Comparison of ENCODE assay signal across 19 cellular contexts in the genomic region with DNA sequence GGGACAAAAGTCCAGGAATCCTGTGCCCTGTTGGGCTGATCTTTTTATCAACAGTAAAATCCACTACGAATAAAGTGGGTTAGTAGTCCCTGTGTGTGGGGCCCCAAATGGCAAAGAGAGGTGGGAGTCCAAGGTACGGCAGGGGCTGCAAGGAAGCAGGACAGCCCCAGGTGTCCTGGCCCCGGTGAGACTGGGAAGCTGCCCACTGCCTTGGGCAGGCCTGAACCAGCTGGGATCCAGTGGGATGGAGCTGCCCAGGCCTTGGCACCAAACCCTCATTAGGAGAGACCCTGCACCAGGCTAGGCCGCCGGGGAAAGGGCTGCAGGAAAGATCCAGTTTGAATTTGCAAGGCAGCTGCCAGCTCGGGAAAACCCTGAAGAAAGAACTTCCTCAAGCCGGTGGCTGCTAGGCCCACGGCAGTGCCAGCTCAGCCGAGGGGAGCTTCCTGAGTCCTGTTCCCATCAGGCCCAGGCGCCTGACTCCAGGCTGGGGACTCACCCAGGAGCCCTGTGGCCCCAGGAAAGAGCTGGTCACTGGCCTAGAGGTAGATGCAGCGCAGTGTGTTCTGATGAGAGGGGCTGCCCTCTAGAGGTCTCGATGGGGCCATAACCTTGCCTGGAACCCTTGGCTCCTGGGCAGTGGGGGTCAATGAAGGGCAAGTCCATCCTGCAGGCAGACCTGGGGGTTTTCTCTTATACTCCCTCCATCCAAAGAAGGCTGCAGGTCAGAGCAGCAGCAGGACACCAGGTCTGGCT. TPM values are rescaled to one million over a fixed set of nuclear protein-coding genes. Genes with fewer than 3 reads are reported as not detected.
DNase-seq lines count a peak whose midpoint lies in the region; ATAC-seq and TF ChIP-seq lines count a peak whose summit lies in the region.
"Had no signal": no experiment of that assay in that cellular context is flagged by ENCODE, and none has a peak within 500 bp of the region (broad histone marks: within the 10 kb centered on the region; RNA-seq: fewer than 3 reads in every experiment).

No MANE protein-coding gene starts in this region.

- no peak overlapping the region for H3K27ac ChIP-seq in Panc1 (ENCODE audit: low read length)
- H3K27ac ChIP-seq: brain microvascular endothelial cell, SJSA1, uterus had no signal

- H3K9me3 Mint-ChIP-seq in activated CD4-positive, alpha-beta memory T cell treated with anti-CD3 and anti-CD28 coated beads, Interleukin-2, amount 10 ng/mL, durations not matched to agents 7 days and 5 days: no peaks in the 10 kb centered on the region
- H3K9me3 Mint-ChIP-seq in activated CD4-positive, alpha-beta memory T cell treated with anti-CD3 and anti-CD28 coated beads for 36 hours: no peaks in the 10 kb centered on the region
- no peaks in the 10 kb centered on the region for H3K9me3 Mint-ChIP-seq in stimulated activated effector memory CD8-positive, alpha-beta T cell treated with anti-CD3 and anti-CD28 coated beads, Interleukin-12 subunit alpha, Interleukin-12 subunit beta, amount 100 ng/mL, for 72 hours

- in situ Hi-C loops in Panc1 (cut with HindIII; ENCODE audit: low pct_unique_long_range_greater_than_20kb, low sequenced_read_pairs): no loop called here

- DNase-seq in activated CD4-positive, alpha-beta memory T cell treated with anti-CD3 and anti-CD28 coated beads, Interleukin-2, amount 10 ng/mL, durations not matched to agents 7 days and 5 days: no peak
- DNase-seq in activated CD4-positive, alpha-beta memory T cell treated with anti-CD3 and anti-CD28 coated beads for 36 hours: no peak
- no peak for DNase-seq in Panc1 (ENCODE audit: low read depth, low spot score)
- peak; percentile 35 for DNase-seq in globus pallidus (ENCODE audit: low spot score)
- DNase-seq in stimulated activated effector memory CD8-positive, alpha-beta T cell treated with anti-CD3 and anti-CD28 coated beads, Interleukin-12 subunit alpha, Interleukin-12 subunit beta, amount 100 ng/mL, for 72 hours (ENCODE audit: low spot score in 2 of 2): no peak
- DNase-seq in DMS79 (lab: John Stamatoyannopoulos, UW): no peak
- DNase-seq: activated naive CD4-positive, alpha-beta T cell; brain microvascular endothelial cell; effector CD8-positive, alpha-beta T cell; foreskin fibroblast; GDM1; NCI-H2081; NCI-H748 treated with DMSO at 0.1 percent for 48 hours; occipital lobe; stimulated activated naive CD4-positive, alpha-beta T cell; uterus had no signal

- POLR2A ChIA-PET in activated CD4-positive, alpha-beta memory T cell treated with anti-CD3 and anti-CD28 coated beads, Interleukin-2, amount 10 ng/mL, durations not matched to agents 7 days and 5 days (lab: Charles Lee): interaction anchor here (0.7 to 1.3 kb wide), 4 partner anchors 10 to 101 kb away, joined by 3 to 4 read pairs (median 3); no protein-coding TSS in a partner anchor
- POLR2A ChIA-PET in activated CD4-positive, alpha-beta memory T cell treated with anti-CD3 and anti-CD28 coated beads for 36 hours (lab: Charles Lee): no interaction called here
- POLR2A ChIA-PET in Panc1 (lab: Charles Lee): no interaction called here

- ATAC-seq in Panc1 (peak; percentile 21; the same call in 1 of the 2 replicates), HG03280 (IDR thresholded peaks at IDR 0.05; ENCODE audit: unreplicated experiment) (no peak), HG03097 (IDR thresholded peaks at IDR 0.05; ENCODE audit: low FRiP score, unreplicated experiment) (no peak)
- no peak for ATAC-seq in stimulated activated effector memory CD8-positive, alpha-beta T cell treated with anti-CD3 and anti-CD28 coated beads, Interleukin-12 subunit alpha, Interleukin-12 subunit beta, amount 100 ng/mL, for 72 hours

- no peak overlapping the region for H3K4me3 ChIP-seq in Panc1 (ENCODE audit: low read depth in 2 of 2, low read length in 2 of 2)
- H3K4me3 ChIP-seq: SJSA1, uterus had no signal

- intact Hi-C loops in activated CD4-positive, alpha-beta memory T cell treated with anti-CD3 and anti-CD28 coated beads for 36 hours (cut with micrococcal nuclease): no loop called here
- intact Hi-C loops in Panc1 (cut with micrococcal nuclease; ENCODE audit: unreplicated experiment): no loop called here

- BruUV-seq in Panc1 (replicated peaks; lab: Mats Ljungman, UMichigan): no TSS peak

- CTCF ChIA-PET in activated CD4-positive, alpha-beta memory T cell treated with anti-CD3 and anti-CD28 coated beads, Interleukin-2, amount 10 ng/mL, durations not matched to agents 7 days and 5 days (lab: Charles Lee): interaction anchor here (1.0 to 5.5 kb wide), 3 partner anchors 25 to 41 kb away, joined by 3 to 56 read pairs (median 20); no protein-coding TSS in a partner anchor
- CTCF ChIA-PET in activated CD4-positive, alpha-beta memory T cell treated with anti-CD3 and anti-CD28 coated beads for 36 hours (lab: Charles Lee): interaction anchor here (0.5 to 8.9 kb wide), 5 partner anchors 25 to 1280 kb away, joined by 3 to 68 read pairs (median 6); a partner anchor contains a TSS
- CTCF ChIA-PET in Panc1 (lab: Charles Lee): no interaction called here

- no peak; the same call in 1 of the 2 replicates for TF ChIP-seq CTCF in Panc1 (IDR thresholded peaks at IDR 0.05)

- H3K4me3 Mint-ChIP-seq in activated CD4-positive, alpha-beta memory T cell treated with anti-CD3 and anti-CD28 coated beads, Interleukin-2, amount 10 ng/mL, durations not matched to agents 7 days and 5 days: no peak overlapping the region
- H3K4me3 Mint-ChIP-seq in activated CD4-positive, alpha-beta memory T cell treated with anti-CD3 and anti-CD28 coated beads for 36 hours: no peak overlapping the region
- no peak overlapping the region for H3K4me3 Mint-ChIP-seq in stimulated activated effector memory CD8-positive, alpha-beta T cell treated with anti-CD3 and anti-CD28 coated beads, Interleukin-12 subunit alpha, Interleukin-12 subunit beta, amount 100 ng/mL, for 72 hours

- no peaks in the 10 kb centered on the region for H3K36me3 Mint-ChIP-seq in activated CD4-positive, alpha-beta memory T cell treated with anti-CD3 and anti-CD28 coated beads, Interleukin-2, amount 10 ng/mL, durations not matched to agents 7 days and 5 days (ENCODE audit: low read depth)
- H3K36me3 Mint-ChIP-seq in activated CD4-positive, alpha-beta memory T cell treated with anti-CD3 and anti-CD28 coated beads for 36 hours: no peaks in the 10 kb centered on the region
- H3K36me3 Mint-ChIP-seq in stimulated activated effector memory CD8-positive, alpha-beta T cell treated with anti-CD3 and anti-CD28 coated beads, Interleukin-12 subunit alpha, Interleukin-12 subunit beta, amount 100 ng/mL, for 72 hours: peaks cover 6% of the 10 kb centered on the region

- H3K27me3 ChIP-seq in Panc1 (ENCODE audit: control insufficient read depth, insufficient read depth, low read length): no peaks in the 10 kb centered on the region
- H3K27me3 ChIP-seq: brain microvascular endothelial cell, SJSA1, uterus had no signal

- H3K4me1 ChIP-seq in Panc1 (ENCODE audit: control insufficient read depth, insufficient read depth, low read length): no peaks in the 10 kb centered on the region
- H3K4me1 ChIP-seq: uterus had no signal

- peaks cover 15% of the 10 kb centered on the region for H3K27me3 Mint-ChIP-seq in activated CD4-positive, alpha-beta memory T cell treated with anti-CD3 and anti-CD28 coated beads, Interleukin-2, amount 10 ng/mL, durations not matched to agents 7 days and 5 days
- H3K27me3 Mint-ChIP-seq in activated CD4-positive, alpha-beta memory T cell treated with anti-CD3 and anti-CD28 coated beads for 36 hours: no peaks in the 10 kb centered on the region

- H3K27ac Mint-ChIP-seq in activated CD4-positive, alpha-beta memory T cell treated with anti-CD3 and anti-CD28 coated beads, Interleukin-2, amount 10 ng/mL, durations not matched to agents 7 days and 5 days: peak overlapping the region; percentile 16
- H3K27ac Mint-ChIP-seq in activated CD4-positive, alpha-beta memory T cell treated with anti-CD3 and anti-CD28 coated beads for 36 hours: no peak overlapping the region
- H3K27ac Mint-ChIP-seq in stimulated activated effector memory CD8-positive, alpha-beta T cell treated with anti-CD3 and anti-CD28 coated beads, Interleukin-12 subunit alpha, Interleukin-12 subunit beta, amount 100 ng/mL, for 72 hours: peak overlapping the region; percentile 32

- H3K9me3 ChIP-seq in Panc1 (ENCODE audit: control insufficient read depth, insufficient read depth, low read depth, low read length): no peaks in the 10 kb centered on the region
- H3K9me3 ChIP-seq: SJSA1, uterus had no signal

- peaks cover 13% of the 10 kb centered on the region for H3K4me1 Mint-ChIP-seq in activated CD4-positive, alpha-beta memory T cell treated with anti-CD3 and anti-CD28 coated beads, Interleukin-2, amount 10 ng/mL, durations not matched to agents 7 days and 5 days
- peaks cover 5% of the 10 kb centered on the region for H3K4me1 Mint-ChIP-seq in activated CD4-positive, alpha-beta memory T cell treated with anti-CD3 and anti-CD28 coated beads for 36 hours (ENCODE audit: low read depth)
- H3K4me1 Mint-ChIP-seq in stimulated activated effector memory CD8-positive, alpha-beta T cell treated with anti-CD3 and anti-CD28 coated beads, Interleukin-12 subunit alpha, Interleukin-12 subunit beta, amount 100 ng/mL, for 72 hours: peaks cover 15% of the 10 kb centered on the region

- H3K36me3 ChIP-seq in Panc1 (ENCODE audit: control insufficient read depth, insufficient read depth, low read length): no peaks in the 10 kb centered on the region
- H3K36me3 ChIP-seq: brain microvascular endothelial cell, SJSA1, uterus had no signal

RNA-seq across cellular contexts. Expression of a gene that starts 14.4 kb away (rescaled TPM):
- 100 to 1,000 TPM; 493 to 519 TPM for total RNA-seq in activated CD4-positive, alpha-beta memory T cell treated with anti-CD3 and anti-CD28 coated beads, Interleukin-2, amount 10 ng/mL, durations not matched to agents 7 days and 5 days
- total RNA-seq in activated CD4-positive, alpha-beta memory T cell treated with anti-CD3 and anti-CD28 coated beads for 36 hours: 100 to 1,000 TPM; 346 to 349 TPM
- total RNA-seq in Panc1 (2021; ENCODE audit: unreplicated experiment): 170 TPM
- polyA plus RNA-seq in Panc1 (2012; ENCODE audit: insufficient read length): 252 TPM

RNA-seq across cellular contexts. Expression of a gene that starts 16.5 kb away (rescaled TPM):
- total RNA-seq in activated CD4-positive, alpha-beta memory T cell treated with anti-CD3 and anti-CD28 coated beads, Interleukin-2, amount 10 ng/mL, durations not matched to agents 7 days and 5 days: not detected
- not detected for total RNA-seq in activated CD4-positive, alpha-beta memory T cell treated with anti-CD3 and anti-CD28 coated beads for 36 hours
- total RNA-seq in Panc1 (2021; ENCODE audit: unreplicated experiment): 6.0 TPM
- polyA plus RNA-seq in Panc1 (2012; ENCODE audit: insufficient read length): 10.6 TPM
- total RNA-seq: SJSA1 had no signal

RNA-seq across cellular contexts. Expression of a gene that starts 30.2 kb away (rescaled TPM):
- not detected for total RNA-seq in activated CD4-positive, alpha-beta memory T cell treated with anti-CD3 and anti-CD28 coated beads, Interleukin-2, amount 10 ng/mL, durations not matched to agents 7 days and 5 days
- total RNA-seq in activated CD4-positive, alpha-beta memory T cell treated with anti-CD3 and anti-CD28 coated beads for 36 hours: not detected
- not detected for total RNA-seq in Panc1 (2021; ENCODE audit: unreplicated experiment)
- not detected for polyA plus RNA-seq in Panc1 (2012; ENCODE audit: insufficient read length)
- total RNA-seq: occipital lobe, SJSA1, uterus had no signal

RNA-seq across cellular contexts. Expression of a gene that starts 47.4 kb away (rescaled TPM):
- total RNA-seq in activated CD4-positive, alpha-beta memory T cell treated with anti-CD3 and anti-CD28 coated beads, Interleukin-2, amount 10 ng/mL, durations not matched to agents 7 days and 5 days: under 1 TPM; 0.38 to 0.55 TPM
- total RNA-seq in activated CD4-positive, alpha-beta memory T cell treated with anti-CD3 and anti-CD28 coated beads for 36 hours: under 1 TPM; 0.86 to 0.97 TPM
- 1.4 TPM for total RNA-seq in Panc1 (2021; ENCODE audit: unreplicated experiment)
- 2.8 TPM for polyA plus RNA-seq in Panc1 (2012; ENCODE audit: insufficient read length)

RNA-seq across cellular contexts. Expression of a gene that starts 57.3 kb away (rescaled TPM):
- not detected for total RNA-seq in activated CD4-positive, alpha-beta memory T cell treated with anti-CD3 and anti-CD28 coated beads, Interleukin-2, amount 10 ng/mL, durations not matched to agents 7 days and 5 days
- total RNA-seq in activated CD4-positive, alpha-beta memory T cell treated with anti-CD3 and anti-CD28 coated beads for 36 hours: not detected
- total RNA-seq in Panc1 (2021; ENCODE audit: unreplicated experiment): not detected
- not detected for polyA plus RNA-seq in Panc1 (2012; ENCODE audit: insufficient read length)
- total RNA-seq: SJSA1 had no signal
